ENCODE assay signal across 23 cellular contexts in genomic region chr2:96150007-96150406, GRCh38. TPM values are rescaled to one million over a fixed set of nuclear protein-coding genes. Genes with fewer than 3 reads are reported as not detected.
DNase-seq lines count a peak whose midpoint lies in the region; ATAC-seq and TF ChIP-seq lines count a peak whose summit lies in the region.
"Had no signal": no experiment of that assay in that cellular context is flagged by ENCODE, and none has a peak within 500 bp of the region (broad histone marks: within the 10 kb centered on the region; RNA-seq: fewer than 3 reads in every experiment).

No MANE protein-coding gene starts in this region.

- TF ChIP-seq CTCF in WERI-Rb-1 (IDR thresholded peaks at IDR 0.05; ENCODE audit: low read depth, low read length) = no peak

- peaks cover 78% of the 10 kb centered on the region for H3K4me1 Mint-ChIP-seq in activated naive CD8-positive, alpha-beta T cell (ENCODE audit: low read depth)
- H3K4me1 Mint-ChIP-seq in activated naive CD8-positive, alpha-beta T cell treated with anti-CD3 and anti-CD28 coated beads for 36 hours = peaks cover 73% of the 10 kb centered on the region
- peaks cover 75% of the 10 kb centered on the region for H3K4me1 Mint-ChIP-seq in stimulated activated memory B cell treated with anti-CD40 and anti-IgM and Interleukin-4, amounts not matched to agents 10 μg/mL and 1 μg/mL and 100 μg/mL, for 72 hours

- H3K9me3 Mint-ChIP-seq in activated naive CD8-positive, alpha-beta T cell (ENCODE audit: low read depth) = no peaks in the 10 kb centered on the region
- no peaks in the 10 kb centered on the region for H3K9me3 Mint-ChIP-seq in activated naive CD8-positive, alpha-beta T cell treated with anti-CD3 and anti-CD28 coated beads for 36 hours
- H3K9me3 Mint-ChIP-seq in stimulated activated memory B cell treated with anti-CD40 and anti-IgM and Interleukin-4, amounts not matched to agents 10 μg/mL and 1 μg/mL and 100 μg/mL, for 72 hours = no peaks in the 10 kb centered on the region

- peak overlapping the region; percentile 66 for H3K27ac Mint-ChIP-seq in activated naive CD8-positive, alpha-beta T cell
- no peak overlapping the region for H3K27ac Mint-ChIP-seq in activated naive CD8-positive, alpha-beta T cell treated with anti-CD3 and anti-CD28 coated beads for 36 hours
- H3K27ac Mint-ChIP-seq in stimulated activated memory B cell treated with anti-CD40 and anti-IgM and Interleukin-4, amounts not matched to agents 10 μg/mL and 1 μg/mL and 100 μg/mL, for 72 hours = peak overlapping the region; percentile 66

- no peak for ATAC-seq in stimulated activated memory B cell treated with anti-CD40 and anti-IgM and Interleukin-4, amounts not matched to agents 10 μg/mL and 1 μg/mL and 100 μg/mL, for 72 hours
- ATAC-seq in esophagus mucosa = no peak
- no peak for ATAC-seq in GM18909 (IDR thresholded peaks at IDR 0.05; ENCODE audit: poor library complexity, unreplicated experiment)
- ATAC-seq: left ventricle myocardium superior, right lobe of liver had no signal

- H3K27me3 ChIP-seq in WERI-Rb-1 (ENCODE audit: insufficient read depth, low read depth, severe bottlenecking) = no peaks in the 10 kb centered on the region
- H3K27me3 ChIP-seq: ovary, right lobe of liver, tibial nerve had no signal

- no peaks in the 10 kb centered on the region for H3K9me3 ChIP-seq in WERI-Rb-1 (ENCODE audit: severe bottlenecking)
- H3K9me3 ChIP-seq: ovary, right lobe of liver, tibial nerve had no signal

- no peaks in the 10 kb centered on the region for H3K36me3 ChIP-seq in WERI-Rb-1
- H3K36me3 ChIP-seq: ovary, right lobe of liver, tibial nerve had no signal

- no peak overlapping the region for H3K4me3 Mint-ChIP-seq in activated naive CD8-positive, alpha-beta T cell
- no peak overlapping the region for H3K4me3 Mint-ChIP-seq in activated naive CD8-positive, alpha-beta T cell treated with anti-CD3 and anti-CD28 coated beads for 36 hours
- H3K4me3 Mint-ChIP-seq in stimulated activated memory B cell treated with anti-CD40 and anti-IgM and Interleukin-4, amounts not matched to agents 10 μg/mL and 1 μg/mL and 100 μg/mL, for 72 hours = no peak overlapping the region

- H3K27me3 Mint-ChIP-seq in activated naive CD8-positive, alpha-beta T cell = no peaks in the 10 kb centered on the region
- no peaks in the 10 kb centered on the region for H3K27me3 Mint-ChIP-seq in activated naive CD8-positive, alpha-beta T cell treated with anti-CD3 and anti-CD28 coated beads for 36 hours
- no peaks in the 10 kb centered on the region for H3K27me3 Mint-ChIP-seq in stimulated activated memory B cell treated with anti-CD40 and anti-IgM and Interleukin-4, amounts not matched to agents 10 μg/mL and 1 μg/mL and 100 μg/mL, for 72 hours

- H3K27ac ChIP-seq in WERI-Rb-1 = peak overlapping the region; percentile 94
- H3K27ac ChIP-seq: ovary, right lobe of liver had no signal

- no peak overlapping the region for H3K4me3 ChIP-seq in WERI-Rb-1 (ENCODE audit: low read depth, low read length)
- H3K4me3 ChIP-seq: ovary, right lobe of liver, tibial nerve had no signal

- H3K36me3 Mint-ChIP-seq in activated naive CD8-positive, alpha-beta T cell = no peaks in the 10 kb centered on the region
- H3K36me3 Mint-ChIP-seq in activated naive CD8-positive, alpha-beta T cell treated with anti-CD3 and anti-CD28 coated beads for 36 hours = no peaks in the 10 kb centered on the region
- H3K36me3 Mint-ChIP-seq in stimulated activated memory B cell treated with anti-CD40 and anti-IgM and Interleukin-4, amounts not matched to agents 10 μg/mL and 1 μg/mL and 100 μg/mL, for 72 hours = no peaks in the 10 kb centered on the region

- DNase-seq in activated naive CD8-positive, alpha-beta T cell treated with anti-CD3 and anti-CD28 coated beads for 36 hours = no peak
- DNase-seq in WERI-Rb-1 = no peak
- DNase-seq in mesenteric fat pad (ENCODE audit: low spot score) = peak; percentile 88
- no peak for DNase-seq in occipital lobe (lab: John Stamatoyannopoulos, UW)
- DNase-seq: activated gamma-delta T cell; anterior cingulate cortex; cerebellar nuclear complex; EL; glutamatergic neuron; left ventricle myocardium superior; NCI-H1105; NCI-H2081 treated with DMSO at 0.1 percent for 48 hours; NCI-H510A treated with DMSO at 0.1 percent for 48 hours; ovary; stimulated activated naive CD4-positive, alpha-beta T cell treated with Interleukin-2 at 50 U/mL for 16 hours had no signal

RNA-seq across cellular contexts. Expression of gene DUSP2, which starts 4.8 kb away (rescaled TPM):
- 100 to 1,000 TPM; 274 to 279 TPM for total RNA-seq in activated naive CD8-positive, alpha-beta T cell treated with anti-CD3 and anti-CD28 coated beads for 36 hours
- 6.1 TPM for total RNA-seq in mesenteric fat pad
- 1.8 TPM for total RNA-seq in esophagus mucosa
- total RNA-seq in occipital lobe = 7.3 TPM

RNA-seq across cellular contexts. Expression of gene ASTL, which starts 11.7 kb away (rescaled TPM):
- total RNA-seq in activated naive CD8-positive, alpha-beta T cell treated with anti-CD3 and anti-CD28 coated beads for 36 hours = 10 to 100 TPM; 22.1 to 23.3 TPM
- total RNA-seq in mesenteric fat pad (not detected), esophagus mucosa (0.28 TPM), occipital lobe (not detected)
- total RNA-seq: fibroblast of lung, left ventricle myocardium superior, mucosa of gallbladder, right lobe of liver had no signal

RNA-seq across cellular contexts. Expression of gene ADRA2B, which starts 33.6 kb away (rescaled TPM):
- total RNA-seq in activated naive CD8-positive, alpha-beta T cell treated with anti-CD3 and anti-CD28 coated beads for 36 hours = under 1 TPM; 0.29 to 0.30 TPM
- total RNA-seq in mesenteric fat pad (1.2 TPM), esophagus mucosa (not detected), occipital lobe (not detected)
- total RNA-seq: fibroblast of lung had no signal

RNA-seq across cellular contexts. Expression of gene STARD7, which starts 58.6 kb away (rescaled TPM):
- 100 to 1,000 TPM; 229 to 231 TPM for total RNA-seq in activated naive CD8-positive, alpha-beta T cell treated with anti-CD3 and anti-CD28 coated beads for 36 hours
- total RNA-seq in mesenteric fat pad (107 TPM), esophagus mucosa (66.1 TPM), occipital lobe (165 TPM)

Comparison
In these comparisons a context has a peak if more than half of its experiments do, and no peak if none do; other contexts are left out.
1. RNA of gene DUSP2, which starts 4.8 kb away (total RNA-seq): 274 to 279 TPM in activated naive CD8-positive, alpha-beta T cell treated with anti-CD3 and anti-CD28 coated beads for 36 hours; 7.3 TPM in occipital lobe (single experiment), 6.1 TPM in mesenteric fat pad (single experiment) and 1.8 TPM in esophagus mucosa (single experiment); every median in the first group is over 10 times any median in the second.
2. RNA of gene ASTL, which starts 11.7 kb away (total RNA-seq): 22.1 to 23.3 TPM in activated naive CD8-positive, alpha-beta T cell treated with anti-CD3 and anti-CD28 coated beads for 36 hours; 0.28 TPM in esophagus mucosa (single experiment), not detected in mesenteric fat pad (single experiment) and not detected in occipital lobe (single experiment); every median in the first group is over 10 times any median in the second.